1 cellular context compared by ENCODE assay signal in the genomic region with DNA sequence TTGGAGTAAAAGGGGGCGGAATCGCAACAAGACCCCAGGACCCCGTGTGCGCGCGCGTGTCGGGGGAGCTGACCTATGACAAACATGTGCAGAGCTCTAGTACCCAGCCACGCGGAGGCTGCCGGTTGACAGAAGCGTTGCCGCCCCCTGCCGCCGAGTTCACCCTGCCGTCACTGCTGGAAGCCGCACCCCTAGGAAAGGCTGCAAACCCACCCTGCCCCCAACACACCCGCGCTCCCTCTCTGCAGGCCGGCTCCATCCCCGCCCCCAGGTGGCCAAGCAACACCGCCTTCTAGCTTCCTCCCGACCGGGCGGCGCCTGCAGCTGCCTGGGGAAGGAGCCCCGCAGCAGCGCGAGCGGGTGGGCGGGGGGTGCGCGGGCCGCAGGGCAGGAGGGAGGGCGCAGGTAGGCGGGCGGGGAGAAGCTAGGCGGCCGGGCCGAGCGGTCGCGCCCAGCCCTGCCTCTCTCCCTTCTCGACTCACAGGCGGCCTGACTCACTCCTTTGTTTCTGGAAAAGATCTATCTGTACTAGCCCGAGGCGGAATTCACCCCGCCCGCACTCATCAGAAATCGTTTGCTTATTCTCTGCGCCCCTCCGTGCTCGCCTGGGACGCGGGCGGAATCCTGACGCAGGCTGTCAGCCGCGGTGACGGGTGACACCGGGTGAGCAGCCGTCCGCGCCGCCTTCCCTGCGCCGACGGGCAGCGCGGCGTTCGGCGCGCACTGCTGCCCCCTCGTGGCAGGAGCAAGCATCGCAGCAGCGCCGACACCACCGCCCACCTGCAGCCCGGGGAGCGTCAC.
TF ChIP-seq lines count a peak whose summit lies in the region.

No MANE protein-coding gene starts in this region.

TF ChIP-seq in HEK293, 187 proteins besides CTCF, POLR2A, EP300 and RAD21 (continued from another document):
- peak; percentile 95 for TF ChIP-seq ZBTB8A (tag by site-specific recombination; IDR thresholded peaks at IDR 0.05)
- peak; percentile 61 for TF ChIP-seq KLF10 (tag by site-specific recombination; IDR thresholded peaks at IDR 0.05)
- TF ChIP-seq ZNF600 (tag by site-specific recombination; IDR thresholded peaks at IDR 0.05): peak; percentile 35; the same call in 1 of the 2 replicates
- peak; percentile 71 for TF ChIP-seq ZBTB17 (tag by site-specific recombination; IDR thresholded peaks at IDR 0.05)
- peak; percentile 63; the same call in 1 of the 2 replicates for TF ChIP-seq ZNF660 (tag by site-specific recombination; IDR thresholded peaks at IDR 0.05)
- TF ChIP-seq ZNF362 (tag by site-specific recombination; IDR thresholded peaks at IDR 0.05): no peak
- peak; percentile 81 for TF ChIP-seq ZBTB6 (tag by site-specific recombination; IDR thresholded peaks at IDR 0.05)
- TF ChIP-seq, protein P1, sequence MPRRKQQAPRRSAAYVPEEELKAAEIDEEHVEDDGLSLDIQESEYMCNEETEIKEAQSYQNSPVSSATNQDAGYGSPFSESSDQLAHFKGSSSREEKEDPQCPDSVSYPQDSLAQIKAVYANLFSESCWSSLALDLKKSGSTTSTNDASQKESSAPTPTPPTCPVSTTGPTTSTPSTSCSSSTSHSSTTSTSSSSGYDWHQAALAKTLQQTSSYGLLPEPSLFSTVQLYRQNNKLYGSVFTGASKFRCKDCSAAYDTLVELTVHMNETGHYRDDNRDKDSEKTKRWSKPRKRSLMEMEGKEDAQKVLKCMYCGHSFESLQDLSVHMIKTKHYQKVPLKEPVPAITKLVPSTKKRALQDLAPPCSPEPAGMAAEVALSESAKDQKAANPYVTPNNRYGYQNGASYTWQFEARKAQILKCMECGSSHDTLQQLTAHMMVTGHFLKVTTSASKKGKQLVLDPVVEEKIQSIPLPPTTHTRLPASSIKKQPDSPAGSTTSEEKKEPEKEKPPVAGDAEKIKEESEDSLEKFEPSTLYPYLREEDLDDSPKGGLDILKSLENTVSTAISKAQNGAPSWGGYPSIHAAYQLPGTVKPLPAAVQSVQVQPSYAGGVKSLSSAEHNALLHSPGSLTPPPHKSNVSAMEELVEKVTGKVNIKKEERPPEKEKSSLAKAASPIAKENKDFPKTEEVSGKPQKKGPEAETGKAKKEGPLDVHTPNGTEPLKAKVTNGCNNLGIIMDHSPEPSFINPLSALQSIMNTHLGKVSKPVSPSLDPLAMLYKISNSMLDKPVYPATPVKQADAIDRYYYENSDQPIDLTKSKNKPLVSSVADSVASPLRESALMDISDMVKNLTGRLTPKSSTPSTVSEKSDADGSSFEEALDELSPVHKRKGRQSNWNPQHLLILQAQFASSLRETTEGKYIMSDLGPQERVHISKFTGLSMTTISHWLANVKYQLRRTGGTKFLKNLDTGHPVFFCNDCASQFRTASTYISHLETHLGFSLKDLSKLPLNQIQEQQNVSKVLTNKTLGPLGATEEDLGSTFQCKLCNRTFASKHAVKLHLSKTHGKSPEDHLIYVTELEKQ (tag by site-specific recombination; IDR thresholded peaks at IDR 0.05; ENCODE audit: borderline replicate concordance): 0 out of 2 replicates have a peak, but pooled peaks have one; percentile 18
- peak; percentile 59; the same call in 1 of the 2 replicates for TF ChIP-seq KLF1 (tag by site-specific recombination; IDR thresholded peaks at IDR 0.05)
- peak; percentile 80 for TF ChIP-seq SP2 (tag by site-specific recombination; IDR thresholded peaks at IDR 0.05)
- peak; percentile 81 for TF ChIP-seq ZNF423 (tag by site-specific recombination; IDR thresholded peaks at IDR 0.05)
- TF ChIP-seq ATF2 (tag by site-specific recombination; IDR thresholded peaks at IDR 0.05; ENCODE audit: low read depth): 0 out of 2 replicates have a peak, but pooled peaks have one; percentile 4
- TF ChIP-seq ZNF76 (tag by site-specific recombination; IDR thresholded peaks at IDR 0.05; ENCODE audit: borderline replicate concordance, low read depth): peak; percentile 44; the same call in 1 of the 2 replicates
- TF ChIP-seq GLIS1 (tag by site-specific recombination; IDR thresholded peaks at IDR 0.05): peak; percentile 85
- TF ChIP-seq ZBTB20 (tag by site-specific recombination; IDR thresholded peaks at IDR 0.05): peak; percentile 59; the same call in 1 of the 2 replicates
- TF ChIP-seq ZFHX2 (tag by site-specific recombination; conservative IDR thresholded peaks at IDR 0.05): peak; percentile 95
